In the genomic region with DNA sequence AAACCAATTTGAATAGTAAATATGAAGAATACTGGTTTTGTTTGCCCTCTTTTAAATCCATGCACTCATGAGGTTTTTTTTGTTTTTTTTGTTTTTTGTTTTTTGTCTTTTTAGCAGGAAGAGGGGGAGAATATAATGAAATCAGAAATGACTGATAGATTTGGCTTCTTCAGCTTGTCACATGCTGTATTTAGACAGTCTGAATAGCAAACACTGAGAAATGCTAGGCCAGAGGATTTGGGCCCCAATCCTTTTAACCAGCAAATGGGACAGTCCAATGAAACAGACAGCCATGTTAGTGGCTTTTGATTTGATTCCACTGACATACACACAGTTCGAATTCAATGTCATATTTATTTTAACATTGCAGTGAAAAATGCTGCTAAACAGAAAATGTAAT, we compare ENCODE assay signal across 27 cellular contexts.
"Had no signal": no experiment of that assay in that cellular context is flagged by ENCODE, and none has a peak within 500 bp of the region (broad histone marks: within the 10 kb centered on the region; RNA-seq: fewer than 3 reads in every experiment).

No MANE protein-coding gene starts in this region.

- H3K27ac ChIP-seq: coronary artery, epithelial cell of prostate, esophagus squamous epithelium, gastrocnemius medialis, heart left ventricle, hepatocyte, left lung, lower lobe of right lung had no signal

- DNase-seq: dermis blood vessel endothelial cell; effector CD8-positive, alpha-beta T cell; effector memory CD8-positive, alpha-beta T cell; endodermal cell; erythroblast; esophagus squamous epithelium; foreskin fibroblast; foreskin melanocyte; gastrocnemius medialis; heart left ventricle; hypothalamus; immature natural killer cell; islet precursor cell; kidney; kidney glomerular epithelial cell; left cardiac atrium; left lung; left ventricle myocardium superior; lower lobe of right lung; mesenchymal stem cell; mucosa of descending colon; naive B cell had no signal

- H3K27ac Mint-ChIP-seq: effector memory CD8-positive, alpha-beta T cell; endodermal cell; immature natural killer cell; mesothelial cell of epicardium; naive B cell had no signal

- H3K9me3 Mint-ChIP-seq: effector memory CD8-positive, alpha-beta T cell; endodermal cell; immature natural killer cell had no signal

- ATAC-seq: effector memory CD8-positive, alpha-beta T cell; esophagus mucosa; gastrocnemius medialis; heart left ventricle; left cardiac atrium; left lung; left ventricle myocardium superior; lower lobe of right lung; mucosa of descending colon had no signal

- H3K36me3 Mint-ChIP-seq: immature natural killer cell, mesothelial cell of epicardium had no signal

- H3K4me3 Mint-ChIP-seq: effector memory CD8-positive, alpha-beta T cell; endodermal cell; immature natural killer cell; mesothelial cell of epicardium; naive B cell had no signal

- H3K4me1 Mint-ChIP-seq: immature natural killer cell, naive B cell had no signal
